Comparison of ENCODE assay signal across 1 cellular context in the genomic region with DNA sequence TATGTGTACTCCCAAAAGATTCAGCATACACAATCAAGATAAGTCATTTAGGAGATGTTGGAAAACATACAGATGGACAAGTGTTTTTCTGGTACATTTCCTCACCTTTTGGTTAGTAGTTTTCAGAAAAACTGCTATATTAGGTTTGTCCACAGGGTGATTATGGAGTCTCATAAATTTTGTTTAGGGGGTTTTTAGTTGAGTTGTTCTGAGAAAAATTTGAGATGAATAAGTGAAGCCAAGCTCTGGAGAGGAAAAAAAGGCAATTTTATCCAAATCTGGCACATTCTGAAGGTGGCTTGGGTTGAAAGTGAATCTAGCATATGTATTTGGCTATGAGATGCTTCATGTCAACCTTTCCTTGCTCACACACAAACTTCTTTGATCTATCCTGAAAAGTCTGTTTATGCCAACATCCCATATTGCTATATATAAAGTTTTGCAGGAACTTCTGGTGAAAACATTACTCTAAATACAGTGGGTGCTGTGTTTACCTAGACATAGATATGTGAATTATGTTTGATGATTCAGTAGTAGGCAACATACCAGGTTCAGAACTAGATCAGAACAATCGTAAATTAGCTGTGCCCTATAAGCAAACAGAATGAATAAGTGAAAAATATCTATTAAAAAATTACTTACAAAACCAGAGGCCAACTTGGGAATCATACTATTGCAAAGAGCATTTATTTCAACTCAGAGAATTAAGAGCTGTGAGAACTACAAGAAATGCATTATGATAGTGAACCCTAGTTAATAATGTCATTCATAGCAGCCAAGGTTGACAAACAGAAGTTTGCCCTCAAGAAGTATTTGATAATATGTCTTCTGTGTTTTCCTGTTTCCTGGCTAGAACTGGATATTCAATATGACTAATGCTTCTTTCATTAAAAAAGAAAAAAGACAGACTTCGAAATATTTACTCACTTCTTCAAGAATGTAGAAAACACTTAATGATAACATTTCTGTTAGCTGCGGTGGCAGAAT.
TF ChIP-seq lines count a peak whose summit lies in the region.

No MANE protein-coding gene starts in this region.

TF ChIP-seq in A549, 52 proteins besides CTCF, POLR2A, EP300 and RAD21 (continued from another document):
- TF ChIP-seq, protein P1, sequence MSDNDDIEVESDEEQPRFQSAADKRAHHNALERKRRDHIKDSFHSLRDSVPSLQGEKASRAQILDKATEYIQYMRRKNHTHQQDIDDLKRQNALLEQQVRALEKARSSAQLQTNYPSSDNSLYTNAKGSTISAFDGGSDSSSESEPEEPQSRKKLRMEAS (IDR thresholded peaks at IDR 0.05): peak; percentile 34; the same call in 1 of the 2 replicates
- no peak for TF ChIP-seq RCOR1 (IDR thresholded peaks at IDR 0.05; ENCODE audit: low read depth, low read length)
TF ChIP-seq in A549: peak in this region for 7.
